20 cellular contexts compared by ENCODE assay signal in the genomic region with DNA sequence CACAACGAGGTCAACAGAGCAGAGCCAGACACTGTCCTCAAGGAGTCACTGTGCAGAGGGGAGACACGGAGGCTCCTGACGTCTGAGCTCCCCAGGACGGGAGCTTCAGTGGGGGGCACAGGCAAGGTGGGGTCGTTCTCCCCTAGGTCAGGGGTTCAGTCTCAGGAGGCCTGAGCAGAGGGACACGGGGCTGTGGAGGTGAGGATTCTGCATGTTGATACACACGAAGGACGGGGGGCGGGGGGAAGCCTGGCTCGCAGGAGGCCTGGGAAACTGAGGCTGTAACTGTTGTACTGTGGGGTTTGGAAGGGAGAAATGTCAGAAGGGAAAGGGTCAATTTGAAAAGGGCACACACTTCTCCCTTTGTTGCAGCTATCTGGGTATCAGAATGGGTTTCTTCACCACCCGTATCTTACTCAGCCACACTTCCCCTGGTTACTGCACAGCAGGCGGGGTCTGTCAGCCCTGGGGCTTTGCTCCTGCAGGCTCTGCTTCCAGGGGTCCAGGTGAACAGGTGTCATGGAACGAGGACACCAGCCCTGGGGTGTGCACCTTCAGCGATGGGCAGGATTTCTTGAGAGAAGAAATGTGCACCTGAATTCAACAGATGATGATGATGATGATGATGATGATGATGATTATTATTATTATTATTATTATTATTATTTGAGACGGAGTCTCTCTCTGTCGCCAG. TPM values are rescaled to one million over a fixed set of nuclear protein-coding genes. Genes with fewer than 3 reads are reported as not detected.
A peak's percentile ranks its signal among the peaks of the same experiment; 100 is the strongest.
DNase-seq lines count a peak whose midpoint lies in the region; ATAC-seq and TF ChIP-seq lines count a peak whose summit lies in the region.
"Had no signal": no experiment of that assay in that cellular context is flagged by ENCODE, and none has a peak within 500 bp of the region (broad histone marks: within the 10 kb centered on the region; RNA-seq: fewer than 3 reads in every experiment).

No MANE protein-coding gene starts in this region.

- no peak for TF ChIP-seq POLR2A in spleen (IDR thresholded peaks at IDR 0.05)

- peak; percentile 28 for DNase-seq in natural killer cell treated with Interleukin-12 subunit alpha and Interleukin-12 subunit beta and Interleukin-15 and Interleukin-18, amount 100 ng/mL, for 72 hours (ENCODE audit: low spot score)
- no peak for DNase-seq in natural killer cell
- peak; percentile 31 for DNase-seq in spleen
- no peak for DNase-seq in T-helper 2 cell treated with Interferon-gamma antibody and Interleukin-4, amounts not matched to agents 5 μg/mL and 100 μg/mL, for 36 hours (ENCODE audit: low spot score)
- DNase-seq: Caco-2; CD4-positive, alpha-beta T cell; KG1; NCI-H1105 treated with DMSO at 0.1 percent for 48 hours; NCI-H1694; NCI-H2107; NCI-H510A treated with DMSO at 0.1 percent for 48 hours; NCI-H82; SHP77 had no signal

- WGBS in spleen, 5 donors: 75 to 84% (median 82%) methylated on average over 16 of the region's 16 CpGs

- no peaks in the 10 kb centered on the region for H3K36me3 Mint-ChIP-seq in natural killer cell treated with Interleukin-12 subunit alpha and Interleukin-12 subunit beta and Interleukin-15 and Interleukin-18, amount 100 ng/mL, for 72 hours
- no peaks in the 10 kb centered on the region for H3K36me3 Mint-ChIP-seq in natural killer cell
- no peaks in the 10 kb centered on the region for H3K36me3 Mint-ChIP-seq in T-helper 2 cell treated with Interferon-gamma antibody and Interleukin-4, amounts not matched to agents 5 μg/mL and 100 μg/mL, for 36 hours (ENCODE audit: low read depth)

- H3K27ac ChIP-seq in cingulate gyrus (ENCODE audit: low read depth, low read length) (peak overlapping the region; percentile 54), spleen (no peak overlapping the region)
- H3K27ac ChIP-seq: A549 had no signal

- peaks cover 9 to 19% of the 10 kb centered on the region in 2 donors for H3K27me3 Mint-ChIP-seq in natural killer cell treated with Interleukin-12 subunit alpha and Interleukin-12 subunit beta and Interleukin-15 and Interleukin-18, amount 100 ng/mL, for 72 hours
- H3K27me3 Mint-ChIP-seq in natural killer cell (ENCODE audit: low read depth in 2 of 2): peaks cover 5 to 23% of the 10 kb centered on the region in 2 donors
- no peaks in the 10 kb centered on the region for H3K27me3 Mint-ChIP-seq in T-helper 2 cell treated with Interferon-gamma antibody and Interleukin-4, amounts not matched to agents 5 μg/mL and 100 μg/mL, for 36 hours (ENCODE audit: low read depth)

- H3K4me1 ChIP-seq in spleen: peaks cover 0 to 40% (median 14%) of the 10 kb centered on the region in 6 donors
- H3K4me1 ChIP-seq: A549, Caco-2 had no signal

- H3K27ac Mint-ChIP-seq in natural killer cell treated with Interleukin-12 subunit alpha and Interleukin-12 subunit beta and Interleukin-15 and Interleukin-18, amount 100 ng/mL, for 72 hours: peak overlapping the region in 1 of 2 donors; percentile 53
- H3K27ac Mint-ChIP-seq in natural killer cell: no peak overlapping the region
- no peak overlapping the region for H3K27ac Mint-ChIP-seq in T-helper 2 cell treated with Interferon-gamma antibody and Interleukin-4, amounts not matched to agents 5 μg/mL and 100 μg/mL, for 36 hours
- H3K27ac Mint-ChIP-seq: CD4-positive, alpha-beta T cell had no signal

- no peaks in the 10 kb centered on the region for H3K9me3 Mint-ChIP-seq in natural killer cell treated with Interleukin-12 subunit alpha and Interleukin-12 subunit beta and Interleukin-15 and Interleukin-18, amount 100 ng/mL, for 72 hours
- H3K9me3 Mint-ChIP-seq in natural killer cell: no peaks in the 10 kb centered on the region
- H3K9me3 Mint-ChIP-seq in T-helper 2 cell treated with Interferon-gamma antibody and Interleukin-4, amounts not matched to agents 5 μg/mL and 100 μg/mL, for 36 hours: no peaks in the 10 kb centered on the region
- H3K9me3 Mint-ChIP-seq: CD4-positive, alpha-beta T cell had no signal

- intact Hi-C loops in natural killer cell (cut with micrococcal nuclease): no loop called here
- intact Hi-C loops in spleen (cut with DNase I; ENCODE audit: low total_unique reads): no loop called here

- peaks cover 0 to 76% (median 18%) of the 10 kb centered on the region in 7 donors for H3K27me3 ChIP-seq in spleen (replicated peaks in 1 of 7)

- H3K4me3 ChIP-seq in spleen: no peak overlapping the region
- H3K4me3 ChIP-seq: A549 had no signal

- ATAC-seq in natural killer cell treated with Interleukin-12 subunit alpha and Interleukin-12 subunit beta and Interleukin-15 and Interleukin-18, amount 100 ng/mL, for 72 hours: no peak
- no peak for ATAC-seq in natural killer cell
- no peak for ATAC-seq in GM21576 (IDR thresholded peaks at IDR 0.05; ENCODE audit: unreplicated experiment)
- ATAC-seq in HG03571 (IDR thresholded peaks at IDR 0.05; ENCODE audit: unreplicated experiment): no peak
- ATAC-seq: A549 had no signal

- TF ChIP-seq CTCF in natural killer cell (IDR thresholded peaks at IDR 0.05): no peak
- TF ChIP-seq CTCF in spleen (IDR thresholded peaks at IDR 0.05 in 8 of 11, conservative IDR thresholded peaks at IDR 0.05 in 3 of 11): no peak

- no peaks in the 10 kb centered on the region for H3K9me3 ChIP-seq in spleen
- H3K9me3 ChIP-seq: A549 had no signal

- H3K4me1 Mint-ChIP-seq in natural killer cell treated with Interleukin-12 subunit alpha and Interleukin-12 subunit beta and Interleukin-15 and Interleukin-18, amount 100 ng/mL, for 72 hours (ENCODE audit: low read depth in 2 of 2): peaks cover 9 to 19% of the 10 kb centered on the region in 2 donors
- H3K4me1 Mint-ChIP-seq in natural killer cell: peaks cover 0 to 25% of the 10 kb centered on the region in 2 donors
- peaks cover 20% of the 10 kb centered on the region for H3K4me1 Mint-ChIP-seq in T-helper 2 cell treated with Interferon-gamma antibody and Interleukin-4, amounts not matched to agents 5 μg/mL and 100 μg/mL, for 36 hours (ENCODE audit: low read depth)

- H3K4me3 Mint-ChIP-seq in natural killer cell treated with Interleukin-12 subunit alpha and Interleukin-12 subunit beta and Interleukin-15 and Interleukin-18, amount 100 ng/mL, for 72 hours: no peak overlapping the region
- H3K4me3 Mint-ChIP-seq in natural killer cell: no peak overlapping the region
- H3K4me3 Mint-ChIP-seq in T-helper 2 cell treated with Interferon-gamma antibody and Interleukin-4, amounts not matched to agents 5 μg/mL and 100 μg/mL, for 36 hours: no peak overlapping the region
- H3K4me3 Mint-ChIP-seq: CD4-positive, alpha-beta T cell had no signal

- no peaks in the 10 kb centered on the region for H3K36me3 ChIP-seq in spleen

RNA-seq across cellular contexts. Expression of a gene that starts 0.8 kb away (rescaled TPM):
- total RNA-seq in natural killer cell treated with Interleukin-12 subunit alpha and Interleukin-12 subunit beta and Interleukin-15 and Interleukin-18, amount 100 ng/mL, for 72 hours: not detected
- total RNA-seq in natural killer cell (not detected), spleen (10 to 100 TPM in 4 of 7 donors, 1 to 10 TPM in 3; 2.2 to 39.3 (median 10.1) TPM)
- 1 to 10 TPM; 1.1 to 5.1 (median 3.5) TPM for polyA plus RNA-seq in spleen
- total RNA-seq: Caco-2; CD4-positive, alpha-beta T cell; H1; RPMI7951 had no signal
- polyA plus RNA-seq: A549, BJ, H1 had no signal

RNA-seq across cellular contexts. Expression of a gene that starts 19.3 kb away (rescaled TPM):
- not detected for total RNA-seq in natural killer cell treated with Interleukin-12 subunit alpha and Interleukin-12 subunit beta and Interleukin-15 and Interleukin-18, amount 100 ng/mL, for 72 hours
- total RNA-seq in natural killer cell: not detected
- total RNA-seq in spleen: not detected
- not detected for polyA plus RNA-seq in spleen
- total RNA-seq: Caco-2; CD4-positive, alpha-beta T cell; H1; RPMI7951 had no signal
- polyA plus RNA-seq: A549, BJ, H1 had no signal

RNA-seq across cellular contexts. Expression of a gene that starts 41.6 kb away (rescaled TPM):
- 1 to 10 TPM in 1 of 2 donors, under 1 TPM in 1; 0.28 to 1.5 TPM for total RNA-seq in natural killer cell treated with Interleukin-12 subunit alpha and Interleukin-12 subunit beta and Interleukin-15 and Interleukin-18, amount 100 ng/mL, for 72 hours
- 10 to 100 TPM in 1 of 3 donors, 1 to 10 TPM in 2; 1.7 to 28.9 (median 6.6) TPM for total RNA-seq in natural killer cell
- total RNA-seq in spleen: 100 to 1,000 TPM in 4 of 7 donors, 10 to 100 TPM in 3; 68.9 to 155 (median 102) TPM
- polyA plus RNA-seq in spleen: 10 to 100 TPM; 38.0 to 47.3 (median 41.2) TPM
- total RNA-seq: Caco-2, H1, RPMI7951 had no signal
- polyA plus RNA-seq: A549, BJ had no signal

RNA-seq across cellular contexts. Expression of a gene that starts 42.6 kb away (rescaled TPM):
- under 1 TPM in 1 of 2 donors, not detected in 1; 0.70 TPM for total RNA-seq in natural killer cell treated with Interleukin-12 subunit alpha and Interleukin-12 subunit beta and Interleukin-15 and Interleukin-18, amount 100 ng/mL, for 72 hours
- total RNA-seq in natural killer cell (under 1 TPM in 2 of 3 donors, not detected in 1; 0.50 to 0.57 TPM), spleen (10 to 100 TPM in 3 of 7 donors, 1 to 10 TPM in 4; 4.0 to 65.1 (median 7.0) TPM)
- 1 to 10 TPM; 2.0 to 5.3 (median 2.4) TPM for polyA plus RNA-seq in spleen
- total RNA-seq: Caco-2; CD4-positive, alpha-beta T cell; H1; RPMI7951 had no signal
- polyA plus RNA-seq: A549, BJ, H1 had no signal

Comparison
In these comparisons a context has a peak if more than half of its experiments do, and no peak if none do; other contexts are left out.
1. DNase-seq: peak in natural killer cell treated with Interleukin-12 subunit alpha and Interleukin-12 subunit beta and Interleukin-15 and Interleukin-18, amount 100 ng/mL, for 72 hours (single experiment) and spleen (single experiment); none in natural killer cell (single experiment) and T-helper 2 cell treated with Interferon-gamma antibody and Interleukin-4, amounts not matched to agents 5 μg/mL and 100 μg/mL, for 36 hours (single experiment).